2 cellular contexts compared by ENCODE assay signal in the genomic region with DNA sequence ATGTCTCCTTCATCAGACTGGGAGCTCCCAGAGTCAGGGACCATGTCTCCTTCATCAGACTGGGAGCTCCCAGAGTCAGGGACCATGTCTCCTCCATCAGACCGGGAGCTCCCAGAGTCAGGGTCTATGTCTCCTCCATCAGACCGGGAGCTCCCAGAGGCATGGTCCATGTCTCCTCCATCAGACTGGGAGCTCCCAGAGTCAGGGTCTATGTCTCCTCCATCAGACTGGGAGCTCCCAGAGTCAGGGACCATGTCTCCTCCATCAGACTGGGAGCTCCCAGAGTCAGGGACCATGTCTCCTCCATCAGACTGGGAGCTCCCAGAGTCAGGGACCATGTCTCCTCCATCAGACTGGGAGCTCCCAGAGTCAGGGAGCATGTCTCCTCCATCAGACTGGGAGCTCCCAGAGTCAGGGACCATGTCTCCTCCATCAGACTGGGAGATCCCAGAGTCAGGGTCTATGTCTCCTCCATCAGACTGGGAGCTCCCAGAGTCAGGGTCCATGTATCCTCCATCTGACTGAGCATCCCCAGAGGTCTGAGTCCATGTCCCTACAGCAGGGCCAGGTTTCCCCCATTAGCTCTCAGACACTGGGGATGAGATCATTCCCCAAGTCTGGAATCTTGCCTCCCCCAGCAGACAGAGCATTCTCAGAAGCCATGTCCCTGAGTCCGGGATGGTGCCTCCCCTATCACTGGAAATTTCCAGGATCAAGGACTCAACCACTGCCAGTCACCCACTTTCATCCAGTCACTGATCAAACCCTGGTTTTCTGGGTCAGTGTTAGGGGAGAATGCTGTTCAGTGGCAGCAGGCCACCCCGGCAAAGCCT.
TF ChIP-seq lines count a peak whose summit lies in the region.

No MANE protein-coding gene starts in this region.

TF ChIP-seq in K562, 482 proteins besides CTCF, POLR2A, EP300 and RAD21:
- peak; percentile 53 for TF ChIP-seq ZFP36 (IDR thresholded peaks at IDR 0.05; ENCODE audit: low read depth, low read length, partially characterized antibody)

TF ChIP-seq in HepG2, 621 proteins besides CTCF, POLR2A, EP300 and RAD21:
- TF ChIP-seq ZSCAN22 (CRISPR knock-in tag; IDR thresholded peaks at IDR 0.05), result peak; percentile 97
TF ChIP-seq in HepG2: peak in this region for 1; not testable (repeated sequence) for 620.
